ENCODE assay signal across 18 cellular contexts in the genomic region with DNA sequence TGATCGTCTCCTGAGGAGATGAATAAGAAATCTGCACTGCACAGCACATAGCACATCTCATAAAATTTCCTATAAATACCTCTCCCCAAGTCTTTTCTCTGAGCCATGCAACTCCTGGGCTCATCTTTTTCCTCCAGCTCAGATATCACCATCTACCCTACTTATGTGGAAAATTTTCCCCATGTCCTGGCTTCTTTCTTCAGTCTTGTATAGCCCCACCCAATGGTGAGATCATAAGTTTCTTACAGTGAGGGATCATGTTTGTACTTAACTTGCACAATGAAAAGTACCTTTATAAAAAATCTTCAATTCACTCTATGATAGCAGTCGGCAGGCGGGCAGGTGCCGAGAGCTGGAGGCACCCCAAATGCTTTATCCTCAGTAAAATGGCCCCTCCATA.
DNase-seq lines count a peak whose midpoint lies in the region; ATAC-seq, FAIRE-seq and TF ChIP-seq lines count a peak whose summit lies in the region.
"Had no signal": no experiment of that assay in that cellular context is flagged by ENCODE, and none has a peak within 500 bp of the region (broad histone marks: within the 10 kb centered on the region; RNA-seq: fewer than 3 reads in every experiment).

No MANE protein-coding gene starts in this region.

- H2BK20ac ChIP-seq in IMR-90 (ENCODE audit: low read depth, low read length) = 0 out of 2 replicates have a peak overlapping the region, but pooled peaks have one; percentile 14

- TF ChIP-seq POLR2A in IMR-90 (IDR thresholded peaks at IDR 0.05; ENCODE audit: low read depth, low read length) (no peak), tibial nerve (IDR thresholded peaks at IDR 0.05) (no peak)

- no peak overlapping the region for H3K14ac ChIP-seq in IMR-90 (replicated peaks; ENCODE audit: low read depth, low read length)

- intact Hi-C loops in IMR-90 (cut with micrococcal nuclease) = no loop called here

- no peaks in the 10 kb centered on the region for H3K79me2 ChIP-seq in astrocyte (ENCODE audit: insufficient read depth, low read length)

- H4K91ac ChIP-seq in IMR-90 (ENCODE audit: insufficient read depth, low read depth, low read length) = no peak overlapping the region

- no peaks in the 10 kb centered on the region for H4K20me1 ChIP-seq in IMR-90 (ENCODE audit: insufficient read depth, low read length)
- H4K20me1 ChIP-seq in astrocyte (ENCODE audit: insufficient read depth, low read length) = no peaks in the 10 kb centered on the region

- no peak overlapping the region for H2AK9ac ChIP-seq in IMR-90 (replicated peaks; ENCODE audit: low read depth, low read length, poor library complexity)

- H3K36me3 Mint-ChIP-seq in astrocyte (ENCODE audit: low read depth, unreplicated experiment) = no peaks in the 10 kb centered on the region
- H3K36me3 Mint-ChIP-seq: CD14-positive monocyte had no signal

- TF ChIP-seq CTCF in IMR-90 (conservative IDR thresholded peaks at IDR 0.05; ENCODE audit: low read depth, low read length) (no peak), astrocyte (IDR thresholded peaks at IDR 0.05; ENCODE audit: insufficient read depth, low read depth, low read length) (no peak), fibroblast of the aortic adventitia (IDR thresholded peaks at IDR 0.05; ENCODE audit: insufficient read depth, low read length) (no peak), tibial nerve (IDR thresholded peaks at IDR 0.05) (no peak)

- H4K5ac ChIP-seq in IMR-90 (ENCODE audit: low read depth, low read length) = peak overlapping the region; percentile 16; the same call in 1 of the 2 replicates

- in situ Hi-C loops in IMR-90 (cut with MboI; ENCODE audit: low sequenced_read_pairs) = no loop called here

- H2AFZ ChIP-seq in IMR-90 (replicated peaks; ENCODE audit: low read length, poor library complexity) (no peak overlapping the region), astrocyte (ENCODE audit: low read depth, low read length) (no peak overlapping the region)
- H2AFZ ChIP-seq: GM23338 had no signal

- no peaks in the 10 kb centered on the region for H3K9me3 ChIP-seq in IMR-90 (ENCODE audit: control insufficient read depth, insufficient read depth, low read length)
- H3K9me3 ChIP-seq in astrocyte (ENCODE audit: insufficient read depth, low read depth, low read length) = no peaks in the 10 kb centered on the region
- H3K9me3 ChIP-seq in tibial nerve = no peaks in the 10 kb centered on the region
- H3K9me3 ChIP-seq: MG63 had no signal

- H3K4me2 ChIP-seq in IMR-90 (ENCODE audit: low read depth, low read length) (no peak overlapping the region), astrocyte (ENCODE audit: low read length) (no peak overlapping the region)
- H3K4me2 ChIP-seq: GM23338 had no signal

- POLR2A ChIA-PET in IMR-90 (lab: Charles Lee; ENCODE audit: unreplicated experiment) = no interaction called here

- no peak for TF ChIP-seq RAD21 in IMR-90 (IDR thresholded peaks at IDR 0.05; ENCODE audit: low read length)

- peaks cover 5% of the 10 kb centered on the region for H3K9me3 Mint-ChIP-seq in astrocyte (ENCODE audit: unreplicated experiment)
- H3K9me3 Mint-ChIP-seq: CD14-positive monocyte had no signal

- H3K4me1 ChIP-seq in IMR-90 (ENCODE audit: control insufficient read depth, insufficient read depth, low read length) (peaks cover 2% of the 10 kb centered on the region; the same call in 1 of the 2 replicates), astrocyte (ENCODE audit: insufficient read depth, low read length) (no peaks in the 10 kb centered on the region), tibial nerve (no peaks in the 10 kb centered on the region)

- no peak overlapping the region for H3K56ac ChIP-seq in IMR-90 (ENCODE audit: extremely low read depth, insufficient read depth, low read length)

- no peaks in the 10 kb centered on the region for H3K27me3 Mint-ChIP-seq in astrocyte (ENCODE audit: low read depth, unreplicated experiment)

- H2AK5ac ChIP-seq in IMR-90 (ENCODE audit: low read depth, low read length) = no peak overlapping the region

- no peak overlapping the region for H3K4me3 Mint-ChIP-seq in astrocyte (ENCODE audit: unreplicated experiment)
- H3K4me3 Mint-ChIP-seq: CD14-positive monocyte, GM23338 had no signal

- H3K79me1 ChIP-seq in IMR-90 (ENCODE audit: low read depth in 1 of 2, low read length in 2 of 2) = no peaks in the 10 kb centered on the region

- CTCF ChIA-PET in IMR-90 (lab: Yijun Ruan, JAX) = no interaction called here

- H3K4me1 Mint-ChIP-seq in astrocyte (ENCODE audit: low read depth, unreplicated experiment) = no peaks in the 10 kb centered on the region

- 0 out of 3 replicates have a peak overlapping the region, but pooled peaks have one; percentile 70 for H2BK15ac ChIP-seq in IMR-90 (ENCODE audit: low read depth, low read length)

- peaks cover 3% of the 10 kb centered on the region for H3K27me3 ChIP-seq in IMR-90 (ENCODE audit: control insufficient read depth, insufficient read depth, low read length)
- H3K27me3 ChIP-seq in astrocyte (ENCODE audit: insufficient read depth, low read length) = no peaks in the 10 kb centered on the region
- no peaks in the 10 kb centered on the region for H3K27me3 ChIP-seq in tibial nerve
- H3K27me3 ChIP-seq: MG63 had no signal

- no peaks in the 10 kb centered on the region for H3K9me1 ChIP-seq in IMR-90 (ENCODE audit: insufficient read depth, low read length)

- H3K4me3 ChIP-seq in IMR-90 (ENCODE audit: insufficient read depth, low read depth, low read length) (no peak overlapping the region), astrocyte (ENCODE audit: insufficient read depth, low read depth, low read length) (no peak overlapping the region), fibroblast of the aortic adventitia (ENCODE audit: low read depth, low read length) (no peak overlapping the region), tibial nerve (no peak overlapping the region)
- H3K4me3 ChIP-seq: GM23338, MG63 had no signal

- FAIRE-seq in astrocyte (lab: Jason Lieb, UNC) = peak; percentile 52
- FAIRE-seq: G401.6, GM19239 had no signal

- BruUV-seq in IMR-90 (replicated peaks; lab: Mats Ljungman, UMichigan) = no TSS peak

- peak; percentile 17 for DNase-seq in IMR-90
- no peak for DNase-seq in astrocyte (ENCODE audit: low read depth)
- DNase-seq in fibroblast of the aortic adventitia (ENCODE audit: low read depth) = peak; percentile 37
- DNase-seq in putamen (ENCODE audit: low spot score) = no peak
- no peak for DNase-seq in kidney tubule cell (ENCODE audit: low spot score)
- no peak for DNase-seq in tibial nerve (ENCODE audit: low spot score in 2 of 2)
- DNase-seq: DND-41, Kasumi-1, MG63, NCI-H1105 treated with DMSO at 0.1 percent for 48 hours, NCI-H1694, NCI-H226, NCI-H524 treated with DMSO at 0.1 percent for 48 hours had no signal

- peak overlapping the region; percentile 20; the same call in 1 of the 2 replicates for H3K4ac ChIP-seq in IMR-90 (ENCODE audit: low read depth, low read length)

- H2BK5ac ChIP-seq in IMR-90 (ENCODE audit: low read depth, low read length, poor library complexity, severe bottlenecking) = no peak overlapping the region

- H3K27ac ChIP-seq in IMR-90 (ENCODE audit: insufficient read depth, low read length) (no peak overlapping the region), astrocyte (ENCODE audit: low read depth, low read length) (no peak overlapping the region), tibial nerve (no peak overlapping the region)

- WGBS in IMR-90 (ENCODE audit: extremely low coverage in 2 of 2, insufficient read length in 1 of 2), 2 experiments = no CpG with 5 or more reads among the region's 4 CpGs
- WGBS in tibial nerve, 2 donors = 78 to 87% methylated on average over 4 of the region's 4 CpGs

- dilution Hi-C loops in IMR-90 (cut with HindIII; ENCODE audit: low sequenced_read_pairs, unreplicated experiment) = no loop called here

- peak overlapping the region; percentile 24; the same call in 1 of the 2 replicates for H3K18ac ChIP-seq in IMR-90 (ENCODE audit: low read depth, low read length)

- peak overlapping the region; percentile 71; the same call in 1 of the 2 replicates for H2BK120ac ChIP-seq in IMR-90 (ENCODE audit: low read depth, low read length)

- H3K23ac ChIP-seq in IMR-90 (ENCODE audit: low read depth, low read length) = no peak overlapping the region

- H3K36me3 ChIP-seq in IMR-90 (ENCODE audit: control insufficient read depth, insufficient read depth, low read length) = no peaks in the 10 kb centered on the region
- no peaks in the 10 kb centered on the region for H3K36me3 ChIP-seq in astrocyte (ENCODE audit: insufficient read depth, low read length)
- H3K36me3 ChIP-seq in tibial nerve = no peaks in the 10 kb centered on the region
- H3K36me3 ChIP-seq: MG63 had no signal

- H3K9ac ChIP-seq in IMR-90 (ENCODE audit: low read depth, low read length) = no peak overlapping the region
- no peak overlapping the region for H3K9ac ChIP-seq in astrocyte (ENCODE audit: low read length)

- H4K8ac ChIP-seq in IMR-90 (ENCODE audit: low read depth in 2 of 2, low read length in 2 of 2) = peak overlapping the region in 1 of 2 experiments; percentile 67; a peak in 1 of 4 replicates

- no peak for TF ChIP-seq EP300 in tibial nerve (IDR thresholded peaks at IDR 0.05)

- no peak for ATAC-seq in IMR-90 (ENCODE audit: low read depth)
- ATAC-seq in GM21526 (IDR thresholded peaks at IDR 0.05; ENCODE audit: low FRiP score, unreplicated experiment) = no peak
- ATAC-seq: GM23338 had no signal

- no peak overlapping the region for H3K27ac Mint-ChIP-seq in astrocyte (ENCODE audit: unreplicated experiment)
- H3K27ac Mint-ChIP-seq: CD14-positive monocyte, GM23338 had no signal

TF ChIP-seq in IMR-90, 13 proteins besides CTCF, POLR2A, EP300 and RAD21 (continues in another document):
- TF ChIP-seq CEBPB (IDR thresholded peaks at IDR 0.05; ENCODE audit: low read depth, low read length) (no peak), BHLHE40 (IDR thresholded peaks at IDR 0.05; ENCODE audit: low read depth, low read length) (no peak), MXI1 (IDR thresholded peaks at IDR 0.05; ENCODE audit: borderline replicate concordance, low read depth, low read length) (no peak), NFE2L2 (IDR thresholded peaks at IDR 0.05; ENCODE audit: low read depth, low read length) (no peak), SMC3 (IDR thresholded peaks at IDR 0.05; ENCODE audit: low read depth, low read length) (no peak), RCOR1 (IDR thresholded peaks at IDR 0.05; ENCODE audit: insufficient replicate concordance, low read length) (no peak), ELK1 (IDR thresholded peaks at IDR 0.05; ENCODE audit: borderline replicate concordance, low read depth, low read length) (no peak), RFX5 (IDR thresholded peaks at IDR 0.05; ENCODE audit: low read depth, low read length) (no peak), CHD1 (IDR thresholded peaks at IDR 0.05; ENCODE audit: low read depth, low read length) (no peak)

Comparison
In these comparisons a context has a peak if more than half of its experiments do, and no peak if none do; other contexts are left out.
1. DNase-seq: peak in IMR-90 (single experiment) and fibroblast of the aortic adventitia (single experiment); none in astrocyte (single experiment), putamen (single experiment), kidney tubule cell (single experiment) and tibial nerve (0 of 2).